ENCODE assay signal across 8 cellular contexts in the genomic region with DNA sequence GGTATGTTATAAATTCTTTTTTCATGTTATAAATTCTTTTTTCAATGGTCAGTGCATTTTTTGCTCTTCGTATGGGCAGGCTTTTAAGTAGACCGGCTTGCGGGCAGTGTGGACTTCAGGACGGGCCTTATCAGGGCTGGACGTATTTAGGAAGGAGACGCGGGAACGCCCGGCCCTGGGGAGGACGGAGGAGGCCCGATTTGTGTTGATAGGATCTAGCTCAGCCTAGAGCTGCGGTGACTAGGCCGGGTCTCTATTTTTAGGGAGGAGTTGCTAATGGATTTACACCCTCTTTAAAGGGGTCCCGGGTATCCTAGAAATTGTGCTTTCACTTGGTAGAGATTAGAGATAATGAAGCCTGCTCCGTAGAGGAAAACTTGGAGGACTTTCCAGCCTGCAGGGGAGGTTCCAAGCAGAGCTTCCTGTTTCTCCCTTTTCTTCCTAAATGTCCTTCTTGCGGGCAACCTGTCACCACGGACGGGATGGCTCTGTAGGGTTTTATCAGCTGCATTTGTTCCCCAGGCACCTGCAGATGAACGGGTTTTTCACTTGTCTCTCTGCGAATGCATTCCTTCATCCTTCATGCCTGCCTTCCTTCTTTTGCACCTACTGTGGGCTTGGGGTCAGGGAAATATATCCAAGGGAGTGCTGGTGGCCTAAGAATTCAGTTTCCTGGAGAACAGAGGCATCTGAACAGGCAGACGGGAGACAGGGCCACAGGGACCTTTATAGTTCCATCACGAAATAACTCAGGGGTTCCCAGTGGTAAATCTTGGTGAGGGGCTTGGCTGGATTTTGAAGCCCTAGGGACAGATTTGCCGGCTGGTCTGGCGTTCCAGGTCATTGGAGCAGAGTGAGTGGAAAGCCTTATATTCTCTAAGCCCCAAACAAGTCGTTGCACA. TPM values are rescaled to one million over a fixed set of nuclear protein-coding genes. Genes with fewer than 3 reads are reported as not detected.
A peak's percentile ranks its signal among the peaks of the same experiment; 100 is the strongest.
DNase-seq lines count a peak whose midpoint lies in the region; ATAC-seq and TF ChIP-seq lines count a peak whose summit lies in the region.

No MANE protein-coding gene starts in this region.

- H3K4me3 ChIP-seq in H7 (ENCODE audit: insufficient read depth, low read depth, low read length): peak overlapping the region; percentile 83
- H3K4me3 ChIP-seq in cardiac muscle cell: peak overlapping the region; percentile 92
- H3K4me3 ChIP-seq in retinal pigment epithelial cell (ENCODE audit: low read length): peak overlapping the region; percentile 78

- peaks cover 40% of the 10 kb centered on the region for H3K4me1 ChIP-seq in cardiac muscle cell (ENCODE audit: low read depth)

- H3K9me3 Mint-ChIP-seq in activated CD4-positive, alpha-beta memory T cell treated with anti-CD3 and anti-CD28 coated beads for 36 hours: no peaks in the 10 kb centered on the region

- no peaks in the 10 kb centered on the region for H3K27me3 Mint-ChIP-seq in activated CD4-positive, alpha-beta memory T cell treated with anti-CD3 and anti-CD28 coated beads for 36 hours

- CTCF ChIA-PET in activated CD4-positive, alpha-beta memory T cell treated with anti-CD3 and anti-CD28 coated beads for 36 hours (lab: Charles Lee): no interaction called here

- no peak for TF ChIP-seq CTCF in cardiac muscle cell (IDR thresholded peaks at IDR 0.05; ENCODE audit: low read depth, low read length)
- TF ChIP-seq CTCF in retinal pigment epithelial cell (conservative IDR thresholded peaks at IDR 0.05; ENCODE audit: low read depth, low read length): no peak

- peaks cover 40% of the 10 kb centered on the region for H3K4me1 Mint-ChIP-seq in activated CD4-positive, alpha-beta memory T cell treated with anti-CD3 and anti-CD28 coated beads for 36 hours (ENCODE audit: low read depth)

- peak overlapping the region; percentile 96 for H3K27ac Mint-ChIP-seq in activated CD4-positive, alpha-beta memory T cell treated with anti-CD3 and anti-CD28 coated beads for 36 hours

- H3K9me3 ChIP-seq in cardiac muscle cell (ENCODE audit: low read depth): no peaks in the 10 kb centered on the region

- peak overlapping the region; percentile 86 for H3K4me3 Mint-ChIP-seq in activated CD4-positive, alpha-beta memory T cell treated with anti-CD3 and anti-CD28 coated beads for 36 hours

- ATAC-seq in left lobe of liver (no peak), GM19023 (IDR thresholded peaks at IDR 0.05; ENCODE audit: unreplicated experiment) (no peak), GM18873 (IDR thresholded peaks at IDR 0.05; ENCODE audit: low FRiP score, unreplicated experiment) (no peak)

- peak overlapping the region; percentile 86 for H3K27ac ChIP-seq in cardiac muscle cell

- DNase-seq in H7 (peak; percentile 63), cardiac muscle cell (ENCODE audit: low read depth in 1 of 2, low spot score in 1 of 2) (peak; percentile 58 to 72), retinal pigment epithelial cell (ENCODE audit: low read depth) (no peak), left lobe of liver (ENCODE audit: low spot score) (no peak), hippocampal formation (lab: John Stamatoyannopoulos, UW) (no peak)
- peak; percentile 43 for DNase-seq in activated CD4-positive, alpha-beta memory T cell treated with anti-CD3 and anti-CD28 coated beads for 36 hours

- peaks cover 50% of the 10 kb centered on the region for H3K36me3 Mint-ChIP-seq in activated CD4-positive, alpha-beta memory T cell treated with anti-CD3 and anti-CD28 coated beads for 36 hours

- H3K27me3 ChIP-seq in H7 (ENCODE audit: control insufficient read depth, insufficient read depth, low read length) (peaks cover 33% of the 10 kb centered on the region), cardiac muscle cell (no peaks in the 10 kb centered on the region)

- intact Hi-C loops in activated CD4-positive, alpha-beta memory T cell treated with anti-CD3 and anti-CD28 coated beads for 36 hours (cut with micrococcal nuclease): loop anchor here (2.0 to 10.0 kb wide), 5 partner anchors 45 to 1300 kb away; partner anchors contain the start of gene SLC25A6

- POLR2A ChIA-PET in activated CD4-positive, alpha-beta memory T cell treated with anti-CD3 and anti-CD28 coated beads for 36 hours (lab: Charles Lee): no interaction called here

- H3K36me3 ChIP-seq in H7 (replicated peaks; ENCODE audit: control insufficient read depth, insufficient read depth, low read length) (no peaks in the 10 kb centered on the region), cardiac muscle cell (no peaks in the 10 kb centered on the region)

RNA-seq across cellular contexts. Expression of gene CD99, which starts 1.4 kb away (rescaled TPM):
- 112 and 125 TPM in 2 replicates for total RNA-seq in H7 (2014; rRNA removed; shearing (Covaris generic))
- total RNA-seq in activated CD4-positive, alpha-beta memory T cell treated with anti-CD3 and anti-CD28 coated beads for 36 hours: 100 to 1,000 TPM; 282 to 283 TPM
- total RNA-seq in cardiac muscle cell (361 and 474 TPM in 2 replicates), left lobe of liver (152 TPM)
- 467 and 575 TPM in 2 replicates for polyA plus RNA-seq in cardiac muscle cell

RNA-seq across cellular contexts. Expression of gene XG, which starts 59.4 kb away (rescaled TPM):
- total RNA-seq in H7 (2014; rRNA removed; shearing (Covaris generic)): 0.17 and 0.67 TPM in 2 replicates
- not detected for total RNA-seq in activated CD4-positive, alpha-beta memory T cell treated with anti-CD3 and anti-CD28 coated beads for 36 hours
- total RNA-seq in cardiac muscle cell (not detected in 2 replicates), left lobe of liver (not detected)
- not detected in 2 replicates for polyA plus RNA-seq in cardiac muscle cell

Comparison
In these comparisons a context has a peak if more than half of its experiments do, and no peak if none do; other contexts are left out.
1. DNase-seq: peak in H7 (single experiment), activated CD4-positive, alpha-beta memory T cell treated with anti-CD3 and anti-CD28 coated beads for 36 hours (single experiment) and cardiac muscle cell (2 of 2); none in retinal pigment epithelial cell (single experiment), left lobe of liver (single experiment) and hippocampal formation (0 of 2).
2. Peak in every context shown above with its lines, with median percentiles within 50 percentile points of each other: H3K4me3 ChIP-seq.